In genomic region chr3:195128255-195129071, GRCh38 we compare ENCODE assay signal across 1 cellular context.
A peak's percentile ranks its signal among the peaks of the same experiment; 100 is the strongest.
TF ChIP-seq lines count a peak whose summit lies in the region.

No MANE protein-coding gene starts in this region.

TF ChIP-seq in K562, 482 proteins besides CTCF, POLR2A, EP300 and RAD21:
- TF ChIP-seq FOXK2 (conservative IDR thresholded peaks at IDR 0.05 in 1 of 2, IDR thresholded peaks at IDR 0.05 in 1 of 2; ENCODE audit: low read depth in 2 of 2) = 0 out of 4 replicates have a peak, but pooled peaks of 1 of the 2 experiments have one; percentile 22
- peak; percentile 56; the same call in 1 of the 2 replicates for TF ChIP-seq ZBTB33 (CRISPR knock-in tag; IDR thresholded peaks at IDR 0.05)
- TF ChIP-seq BCOR (IDR thresholded peaks at IDR 0.05) = peak; percentile 37; the same call in 1 of the 2 replicates
- TF ChIP-seq, protein P1, sequence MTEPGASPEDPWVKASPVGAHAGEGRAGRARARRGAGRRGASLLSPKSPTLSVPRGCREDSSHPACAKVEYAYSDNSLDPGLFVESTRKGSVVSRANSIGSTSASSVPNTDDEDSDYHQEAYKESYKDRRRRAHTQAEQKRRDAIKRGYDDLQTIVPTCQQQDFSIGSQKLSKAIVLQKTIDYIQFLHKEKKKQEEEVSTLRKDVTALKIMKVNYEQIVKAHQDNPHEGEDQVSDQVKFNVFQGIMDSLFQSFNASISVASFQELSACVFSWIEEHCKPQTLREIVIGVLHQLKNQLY (CRISPR knock-in tag; conservative IDR thresholded peaks at IDR 0.05) = no peak
- no peak for TF ChIP-seq ESRRA (IDR thresholded peaks at IDR 0.05; ENCODE audit: borderline replicate concordance, low read depth)
- TF ChIP-seq SMARCA5 (IDR thresholded peaks at IDR 0.05) = peak; percentile 66; the same call in 1 of the 2 replicates
- TF ChIP-seq ZFP36 (IDR thresholded peaks at IDR 0.05; ENCODE audit: low read depth, low read length, partially characterized antibody) = peak; percentile 91
